Comparison of ENCODE assay signal across 20 cellular contexts in genomic region chr6:3793545-3793944, GRCh38. TPM values are rescaled to one million over a fixed set of nuclear protein-coding genes. Genes with fewer than 3 reads are reported as not detected.
DNase-seq lines count a peak whose midpoint lies in the region; ATAC-seq and TF ChIP-seq lines count a peak whose summit lies in the region.
"Had no signal": no experiment of that assay in that cellular context is flagged by ENCODE, and none has a peak within 500 bp of the region (broad histone marks: within the 10 kb centered on the region; RNA-seq: fewer than 3 reads in every experiment).

No MANE protein-coding gene starts in this region.

- peaks cover 47% of the 10 kb centered on the region for H3K4me1 Mint-ChIP-seq in activated B cell treated with CpG ODN at 0.5 μM for 24 hours
- H3K4me1 Mint-ChIP-seq: activated naive CD4-positive, alpha-beta T cell treated with anti-CD3 and anti-CD28 coated beads, Interleukin-2, amount 50 U/mL, for 24 hours; CD14-positive monocyte had no signal

- CTCF ChIA-PET in activated B cell treated with CpG ODN at 0.5 μM for 24 hours (lab: Charles Lee): interaction anchor here (1.3 to 2.2 kb wide), 2 partner anchors 47 to 55 kb away, joined by 3 to 6 read pairs; partner anchors contain the start of gene FAM50B

- H3K9me3 Mint-ChIP-seq in activated B cell treated with CpG ODN at 0.5 μM for 24 hours: no peaks in the 10 kb centered on the region
- H3K9me3 Mint-ChIP-seq: activated naive CD4-positive, alpha-beta T cell treated with anti-CD3 and anti-CD28 coated beads, Interleukin-2, amount 50 U/mL, for 24 hours had no signal

- TF ChIP-seq CTCF in activated B cell treated with CpG ODN at 0.5 μM for 24 hours (IDR thresholded peaks at IDR 0.05): no peak

- H3K27me3 ChIP-seq in BLaER1 treated with 17β-estradiol and CSF1 and Interleukin-3, amounts not matched to agents 10 nM and 100 nM: no peaks in the 10 kb centered on the region
- H3K27me3 ChIP-seq: body of pancreas, MG63, sigmoid colon, tibial nerve had no signal

- H3K36me3 Mint-ChIP-seq in activated B cell treated with CpG ODN at 0.5 μM for 24 hours (ENCODE audit: low read depth): no peaks in the 10 kb centered on the region
- H3K36me3 Mint-ChIP-seq: activated naive CD4-positive, alpha-beta T cell treated with anti-CD3 and anti-CD28 coated beads, Interleukin-2, amount 50 U/mL, for 24 hours; CD14-positive monocyte had no signal

- H4K20me1 ChIP-seq in BLaER1 treated with 17β-estradiol and CSF1 and Interleukin-3, amounts not matched to agents 10 nM and 100 nM: no peaks in the 10 kb centered on the region

- H3K36me3 ChIP-seq in BLaER1 treated with 17β-estradiol and CSF1 and Interleukin-3, amounts not matched to agents 10 nM and 100 nM: no peaks in the 10 kb centered on the region
- H3K36me3 ChIP-seq: MG63, sigmoid colon, tibial nerve had no signal

- peak overlapping the region; percentile 36 to 85 (median 51); a peak in 20 of 22 replicates for H3K4me2 ChIP-seq in BLaER1 treated with 17β-estradiol and CSF1 and Interleukin-3, amounts not matched to agents 10 nM and 100 nM

- H3K27ac Mint-ChIP-seq in activated B cell treated with CpG ODN at 0.5 μM for 24 hours: peak overlapping the region; percentile 66
- H3K27ac Mint-ChIP-seq: activated naive CD4-positive, alpha-beta T cell treated with anti-CD3 and anti-CD28 coated beads, Interleukin-2, amount 50 U/mL, for 24 hours had no signal

- H3K9ac ChIP-seq in BLaER1 treated with 17β-estradiol and CSF1 and Interleukin-3, amounts not matched to agents 10 nM and 100 nM: no peak overlapping the region

- H3K4me3 ChIP-seq in BLaER1 treated with 17β-estradiol and CSF1 and Interleukin-3, amounts not matched to agents 10 nM and 100 nM: no peak overlapping the region
- H3K4me3 ChIP-seq: body of pancreas, MG63, sigmoid colon, tibial nerve had no signal

- peak; percentile 27 for ATAC-seq in GM19468 (IDR thresholded peaks at IDR 0.05; ENCODE audit: extremely low read depth, unreplicated experiment)
- peak; percentile 36 for ATAC-seq in HG02943 (IDR thresholded peaks at IDR 0.05; ENCODE audit: low read depth, unreplicated experiment)
- ATAC-seq in activated B cell treated with CpG ODN at 0.5 μM for 24 hours (ENCODE audit: low read depth): no peak
- ATAC-seq: body of pancreas; stimulated activated naive CD8-positive, alpha-beta T cell treated with anti-CD3 and anti-CD28 coated beads, Interleukin-15, Interleukin-2, amounts not matched to agents 100 U/mL and 50 U/mL, for 24 hours had no signal

- H3K4me1 ChIP-seq in BLaER1 treated with 17β-estradiol and CSF1 and Interleukin-3, amounts not matched to agents 10 nM and 100 nM: peaks cover 26 to 80% (median 36%) of the 10 kb centered on the region in 10 experiments

- no peak overlapping the region for H3K4me3 Mint-ChIP-seq in activated B cell treated with CpG ODN at 0.5 μM for 24 hours
- H3K4me3 Mint-ChIP-seq: activated naive CD4-positive, alpha-beta T cell treated with anti-CD3 and anti-CD28 coated beads, Interleukin-2, amount 50 U/mL, for 24 hours; CD14-positive monocyte had no signal

- no peaks in the 10 kb centered on the region for H3K9me3 ChIP-seq in BLaER1 treated with 17β-estradiol and CSF1 and Interleukin-3, amounts not matched to agents 10 nM and 100 nM (replicated peaks in 1 of 11)
- H3K9me3 ChIP-seq: body of pancreas, MG63, sigmoid colon, tibial nerve had no signal

- intact Hi-C loops in activated B cell treated with CpG ODN at 0.5 μM for 24 hours (cut with micrococcal nuclease): no loop called here

- POLR2A ChIA-PET in activated B cell treated with CpG ODN at 0.5 μM for 24 hours (lab: Charles Lee): interaction anchor here (0.6 to 1.7 kb wide), 2 partner anchors 11 to 24 kb away, joined by 3 to 6 read pairs; no protein-coding TSS in a partner anchor

- peak overlapping the region in 2 of 11 experiments; percentile 40 to 45; a peak in 3 of 22 replicates for H3K27ac ChIP-seq in BLaER1 treated with 17β-estradiol and CSF1 and Interleukin-3, amounts not matched to agents 10 nM and 100 nM
- H3K27ac ChIP-seq: body of pancreas, sigmoid colon, tibial nerve had no signal

- H3K27me3 Mint-ChIP-seq in activated B cell treated with CpG ODN at 0.5 μM for 24 hours: no peaks in the 10 kb centered on the region
- H3K27me3 Mint-ChIP-seq: activated naive CD4-positive, alpha-beta T cell treated with anti-CD3 and anti-CD28 coated beads, Interleukin-2, amount 50 U/mL, for 24 hours had no signal

- no peak for DNase-seq in activated B cell treated with CpG ODN at 0.5 μM for 24 hours
- no peak for DNase-seq in NCI-H2196 (lab: John Stamatoyannopoulos, UW; ENCODE audit: unreplicated experiment)
- no peak for DNase-seq in effector CD8-positive, alpha-beta T cell (lab: John Stamatoyannopoulos, UW)
- no peak for DNase-seq in activated T-cell treated with anti-CD3 and anti-CD28 coated beads, Interleukin-2, amount 50 U/mL, for 48 hours
- DNase-seq in NCI-H1048 (lab: John Stamatoyannopoulos, UW): no peak
- DNase-seq: activated CD4-positive, alpha-beta T cell treated with anti-CD3 and anti-CD28 coated beads, Interleukin-2, amount 50 U/mL, for 48 hours; activated T-cell treated with anti-CD3 and anti-CD28 coated beads for 4 hours; body of pancreas; MG63; NCI-H187; SHP77; sigmoid colon; stimulated activated naive CD8-positive, alpha-beta T cell treated with anti-CD3 and anti-CD28 coated beads, Interleukin-15, Interleukin-2, amounts not matched to agents 100 U/mL and 50 U/mL, for 24 hours; T-helper 1 cell had no signal

RNA-seq across cellular contexts. Expression of gene PXDC1, which starts 42.0 kb away (rescaled TPM):
- 3.8 and 3.9 TPM in 2 replicates for total RNA-seq in activated B cell treated with CpG ODN at 0.5 μM for 24 hours

RNA-seq across cellular contexts. Expression of gene FAM50B, which starts 55.6 kb away (rescaled TPM):
- total RNA-seq in activated B cell treated with CpG ODN at 0.5 μM for 24 hours: 7.6 and 8.1 TPM in 2 replicates
